Comparison of ENCODE assay signal across 29 cellular contexts in genomic region chr10:67088035-67088434, GRCh38.
"Had no signal": no experiment of that assay in that cellular context is flagged by ENCODE, and none has a peak within 500 bp of the region (broad histone marks: within the 10 kb centered on the region; RNA-seq: fewer than 3 reads in every experiment).

No MANE protein-coding gene starts in this region.

- H3K4me3 ChIP-seq: breast epithelium, colonic mucosa, esophagus squamous epithelium, ovary, psoas muscle, stomach, thyroid gland, upper lobe of left lung, vagina had no signal

- H3K27ac ChIP-seq: breast epithelium, colonic mucosa, epithelial cell of prostate, esophagus squamous epithelium, ovary, psoas muscle, stomach, thyroid gland, upper lobe of left lung, vagina had no signal

- DNase-seq: activated CD4-positive, alpha-beta memory T cell treated with anti-CD3 and anti-CD28 coated beads, Interleukin-2, amount 10 ng/mL, durations not matched to agents 7 days and 5 days; activated CD4-positive, alpha-beta T cell treated with anti-CD3 and anti-CD28 coated beads, Interleukin-2, amount 10 ng/mL, durations not matched to agents 24 days and 14 days; activated CD4-positive, CD25-positive, alpha-beta regulatory T cell treated with anti-CD3 and anti-CD28 coated beads, Interleukin-2, amount 50 U/mL, for 72 hours; activated CD8-positive, alpha-beta memory T cell treated with anti-CD3 and anti-CD28 coated beads, Interleukin-2, amount 50 U/mL, for 48 hours; activated gamma-delta T cell; activated naive CD4-positive, alpha-beta T cell treated with anti-CD3 and anti-CD28 coated beads, Interleukin-2, amount 10 ng/mL, durations not matched to agents 7 days and 5 days; activated naive CD8-positive, alpha-beta T cell treated with anti-CD3 and anti-CD28 coated beads, Interleukin-2, amount 10 ng/mL, durations not matched to agents 7 days and 5 days; activated T-cell treated with anti-CD3 and anti-CD28 coated beads, Interleukin-2, amount 50 U/mL, for 24 hours; amniotic stem cell; colonic mucosa; effector CD8-positive, alpha-beta T cell; esophagus squamous epithelium; kidney glomerular epithelial cell; naive thymus-derived CD4-positive, alpha-beta T cell; ovary; psoas muscle; right cardiac atrium; stimulated activated CD4-positive, alpha-beta T cell treated with anti-CD3 and anti-CD28 coated beads, Interleukin-15, amount 100 ng/mL, for 24 hours; stimulated activated CD4-positive, alpha-beta T cell treated with anti-CD3 and anti-CD28 coated beads, Interleukin-2, amount 100 ng/mL, for 24 hours; stimulated activated naive B cell treated with anti-CD40 and anti-IgM and Interleukin-4, amounts not matched to agents 10 μg/mL and 1 μg/mL and 100 μg/mL, for 72 hours; stomach; T-helper 2 cell; upper lobe of left lung had no signal

- H3K9me3 ChIP-seq: breast epithelium, colonic mucosa, esophagus squamous epithelium, ovary, psoas muscle, stomach, thyroid gland, upper lobe of left lung, vagina had no signal

- H3K36me3 ChIP-seq: breast epithelium, colonic mucosa, esophagus squamous epithelium, ovary, stomach, thyroid gland, upper lobe of left lung, vagina had no signal

- ATAC-seq: left lobe of liver; naive thymus-derived CD4-positive, alpha-beta T cell; right cardiac atrium; stimulated activated naive B cell treated with anti-CD40 and anti-IgM and Interleukin-4, amounts not matched to agents 10 μg/mL and 1 μg/mL and 100 μg/mL, for 72 hours had no signal

- H3K4me1 ChIP-seq: breast epithelium, colonic mucosa, esophagus squamous epithelium, thyroid gland, upper lobe of left lung, vagina had no signal

- H3K27me3 ChIP-seq: breast epithelium, colonic mucosa, esophagus squamous epithelium, ovary, stomach, thyroid gland, upper lobe of left lung, vagina had no signal

- FAIRE-seq: astrocyte had no signal
